Comparison of ENCODE assay signal across 20 cellular contexts in the genomic region with DNA sequence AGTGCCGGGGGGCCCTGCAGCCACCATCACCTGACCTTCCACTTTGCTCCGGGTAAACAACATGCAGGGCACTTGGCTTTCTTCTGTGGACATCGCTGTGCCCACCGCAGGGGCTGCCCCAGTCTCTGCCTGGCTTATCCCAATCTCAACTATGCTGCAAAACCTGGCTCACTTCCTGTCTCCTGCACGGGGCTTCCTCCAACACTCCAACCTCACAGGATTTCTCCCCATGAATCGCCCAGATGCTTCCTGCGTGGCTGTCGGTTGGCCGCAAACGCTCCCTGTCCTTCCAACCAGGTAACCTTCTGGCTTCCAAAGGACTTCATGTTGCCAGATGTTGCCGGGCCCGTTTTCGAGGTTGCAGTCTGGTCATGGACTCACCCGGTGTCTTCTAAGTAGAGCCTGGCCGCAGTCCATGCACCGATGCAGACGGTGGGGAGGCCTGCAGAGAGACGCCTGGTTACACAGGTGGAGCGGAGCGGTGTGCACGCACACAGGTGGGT.
"Had no signal": no experiment of that assay in that cellular context is flagged by ENCODE, and none has a peak within 500 bp of the region (broad histone marks: within the 10 kb centered on the region; RNA-seq: fewer than 3 reads in every experiment).

No MANE protein-coding gene starts in this region.

- H3K4me3 Mint-ChIP-seq: activated naive CD4-positive, alpha-beta T cell treated with anti-CD3 and anti-CD28 coated beads, Interleukin-2, amount 50 U/mL, for 24 hours; natural killer cell; stimulated activated naive CD8-positive, alpha-beta T cell treated with anti-CD3 and anti-CD28 coated beads, Interleukin-15, Interleukin-2, amounts not matched to agents 100 ng/mL and 50 ng/mL, for 24 hours had no signal

- H3K9me3 ChIP-seq: ascending aorta, gastrocnemius medialis, neutrophil, suprapubic skin had no signal

- H3K4me3 ChIP-seq: ascending aorta, gastrocnemius medialis, suprapubic skin had no signal

- H3K36me3 Mint-ChIP-seq: activated naive CD4-positive, alpha-beta T cell treated with anti-CD3 and anti-CD28 coated beads, Interleukin-2, amount 50 U/mL, for 24 hours; natural killer cell had no signal

- H3K79me2 ChIP-seq: parathyroid adenoma had no signal

- ATAC-seq: gastrocnemius medialis, natural killer cell had no signal

- DNase-seq: activated CD4-positive, alpha-beta T cell treated with anti-CD3 and anti-CD28 coated beads for 1 hour; activated CD4-positive, alpha-beta T cell treated with anti-CD3 and anti-CD28 coated beads, Interleukin-2, amount 50 U/mL, for 48 hours; activated gamma-delta T cell; cerebellar nuclear complex; cortex of kidney; gastrocnemius medialis; kidney; mesenchymal stem cell; natural killer cell; stimulated activated CD4-positive, alpha-beta T cell treated with anti-CD3 and anti-CD28 coated beads, Interleukin-12 subunit alpha, Interleukin-12 subunit beta, amount 100 ng/mL, for 4 hours; stimulated activated CD4-positive, alpha-beta T cell treated with anti-CD3 and anti-CD28 coated beads, Interleukin-1b, Interleukin-23, amount 100 ng/mL, for 48 hours; T-helper 2 cell; trophoblast cell had no signal

- H3K27ac ChIP-seq: ascending aorta, gastrocnemius medialis, neutrophil, parathyroid adenoma, suprapubic skin, VCaP had no signal

- H3K4me1 Mint-ChIP-seq: activated naive CD4-positive, alpha-beta T cell treated with anti-CD3 and anti-CD28 coated beads, Interleukin-2, amount 50 U/mL, for 24 hours had no signal

- H3K27ac Mint-ChIP-seq: activated naive CD4-positive, alpha-beta T cell treated with anti-CD3 and anti-CD28 coated beads, Interleukin-2, amount 50 U/mL, for 24 hours; natural killer cell; stimulated activated naive CD8-positive, alpha-beta T cell treated with anti-CD3 and anti-CD28 coated beads, Interleukin-15, Interleukin-2, amounts not matched to agents 100 ng/mL and 50 ng/mL, for 24 hours had no signal

- H3K9me3 Mint-ChIP-seq: activated naive CD4-positive, alpha-beta T cell treated with anti-CD3 and anti-CD28 coated beads, Interleukin-2, amount 50 U/mL, for 24 hours; natural killer cell; stimulated activated naive CD8-positive, alpha-beta T cell treated with anti-CD3 and anti-CD28 coated beads, Interleukin-15, Interleukin-2, amounts not matched to agents 100 ng/mL and 50 ng/mL, for 24 hours had no signal

- H3K4me1 ChIP-seq: parathyroid adenoma had no signal

- H3K36me3 ChIP-seq: gastrocnemius medialis, neutrophil, suprapubic skin had no signal

- H2AFZ ChIP-seq: parathyroid adenoma had no signal

- H3K27me3 ChIP-seq: ascending aorta, gastrocnemius medialis, suprapubic skin had no signal

- H3K9ac ChIP-seq: parathyroid adenoma had no signal
